ENCODE assay signal across 19 cellular contexts in the genomic region with DNA sequence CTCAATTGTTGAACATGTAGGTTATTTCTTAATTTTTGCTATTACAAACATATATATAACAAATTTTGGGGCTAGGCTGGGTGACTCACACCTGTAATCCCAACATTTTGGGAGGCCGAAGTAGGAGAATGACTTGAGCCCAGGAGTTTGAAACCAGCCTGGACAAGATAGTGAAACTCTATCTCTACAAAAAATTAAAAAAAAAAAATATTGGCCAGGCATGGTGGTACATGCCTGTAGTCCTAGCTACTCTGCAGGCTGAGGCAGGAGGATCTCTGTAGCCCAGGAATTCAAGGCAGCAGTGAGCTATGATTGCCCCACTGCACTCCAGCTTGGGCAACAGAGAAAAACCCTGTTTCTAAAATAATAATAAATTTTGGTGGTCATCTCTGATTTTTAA. TPM values are rescaled to one million over a fixed set of nuclear protein-coding genes. Genes with fewer than 3 reads are reported as not detected.
DNase-seq lines count a peak whose midpoint lies in the region; ATAC-seq, FAIRE-seq and TF ChIP-seq lines count a peak whose summit lies in the region.
"Had no signal": no experiment of that assay in that cellular context is flagged by ENCODE, and none has a peak within 500 bp of the region (broad histone marks: within the 10 kb centered on the region; RNA-seq: fewer than 3 reads in every experiment).

No MANE protein-coding gene starts in this region.

- H3K9me3 ChIP-seq in RWPE2 (ENCODE audit: severe bottlenecking) (no peaks in the 10 kb centered on the region), keratinocyte (ENCODE audit: control insufficient read depth, low read depth, low read length) (no peaks in the 10 kb centered on the region)

- DNase-seq in RWPE2 (ENCODE audit: low spot score) (no peak), keratinocyte (ENCODE audit: low read depth, low spot score) (no peak), NCI-H524 (lab: John Stamatoyannopoulos, UW) (no peak), SIG-M5 (lab: John Stamatoyannopoulos, UW) (no peak)
- DNase-seq in effector memory CD8-positive, alpha-beta T cell, result no peak
- no peak for DNase-seq in activated CD4-positive, alpha-beta T cell treated with anti-CD3 and anti-CD28 coated beads for 4 hours
- no peak for DNase-seq in activated effector memory CD4-positive, alpha-beta T cell treated with anti-CD3 and anti-CD28 coated beads, Interleukin-2, amount 50 U/mL, for 16 hours
- DNase-seq: C1 segment of cervical spinal cord; Calu3; CD4-positive, alpha-beta memory T cell; COR-L47; DMS153; DND-41; GM23248; H7; HCEC 1CT had no signal

- peak overlapping the region; percentile 18 for H3K27ac ChIP-seq in RWPE2 (ENCODE audit: poor library complexity, severe bottlenecking)
- peak overlapping the region; percentile 78 for H3K27ac ChIP-seq in keratinocyte (ENCODE audit: control insufficient read depth, insufficient read depth, low read length)
- H3K27ac ChIP-seq: GM23248 had no signal

- peaks cover 22 to 33% of the 10 kb centered on the region in 2 donors for H3K4me1 Mint-ChIP-seq in effector memory CD8-positive, alpha-beta T cell (ENCODE audit: low read depth in 2 of 2)

- no peaks in the 10 kb centered on the region for H3K9me3 Mint-ChIP-seq in effector memory CD8-positive, alpha-beta T cell
- H3K9me3 Mint-ChIP-seq: CD4-positive, alpha-beta memory T cell had no signal

- no peak overlapping the region for H3K9ac ChIP-seq in keratinocyte (ENCODE audit: control insufficient read depth, extremely low read depth, insufficient read depth, low read length)
- H3K9ac ChIP-seq: GM23248 had no signal

- peaks cover 4% of the 10 kb centered on the region for H3K9me1 ChIP-seq in keratinocyte (ENCODE audit: control insufficient read depth, extremely low read depth, insufficient read depth, low read length)

- no peak overlapping the region for H3K4me3 Mint-ChIP-seq in effector memory CD8-positive, alpha-beta T cell
- H3K4me3 Mint-ChIP-seq: CD4-positive, alpha-beta memory T cell had no signal

- peaks cover 70% of the 10 kb centered on the region for H3K36me3 ChIP-seq in RWPE2 (ENCODE audit: low read depth)
- peaks cover 3 to 12% of the 10 kb centered on the region in 2 experiments for H3K36me3 ChIP-seq in keratinocyte (ENCODE audit: control insufficient read depth in 2 of 2, extremely low read depth in 1 of 2, insufficient read depth in 2 of 2, low read length in 2 of 2)

- H4K20me1 ChIP-seq in keratinocyte (ENCODE audit: control insufficient read depth, extremely low read depth, insufficient read depth, low read length), result no peaks in the 10 kb centered on the region

- H3K27me3 ChIP-seq in RWPE2 (ENCODE audit: insufficient read depth, poor library complexity, severe bottlenecking) (no peaks in the 10 kb centered on the region), keratinocyte (ENCODE audit: control insufficient read depth, extremely low read depth, insufficient read depth, low read length) (no peaks in the 10 kb centered on the region)

- no peak for ATAC-seq in RWPE2 (ENCODE audit: low read depth)
- ATAC-seq in effector memory CD8-positive, alpha-beta T cell (replicated peaks), result no peak
- ATAC-seq in esophagus mucosa, result peak; percentile 35

- no peaks in the 10 kb centered on the region for H3K79me2 ChIP-seq in keratinocyte (ENCODE audit: control insufficient read depth, insufficient read depth, low read length)

- H3K4me1 ChIP-seq in RWPE2 (ENCODE audit: insufficient read depth, poor library complexity, severe bottlenecking) (peaks cover 29% of the 10 kb centered on the region), keratinocyte (ENCODE audit: control insufficient read depth, extremely low read depth, insufficient read depth, low read length) (peaks cover 47% of the 10 kb centered on the region)

- dilution Hi-C loops in keratinocyte (cut with MboI; ENCODE audit: extremely low pct_ligation_motif_present, low sequenced_read_pairs), result no loop called here

- no peak overlapping the region for H3K4me2 ChIP-seq in keratinocyte (ENCODE audit: control insufficient read depth, extremely low read depth, insufficient read depth, low read depth, low read length)

- H2AFZ ChIP-seq in keratinocyte (ENCODE audit: control insufficient read depth, low read length), result no peak overlapping the region
- H2AFZ ChIP-seq: GM23248 had no signal

- TF ChIP-seq CTCF in RWPE2 (IDR thresholded peaks at IDR 0.05; ENCODE audit: poor library complexity, severe bottlenecking) (no peak), keratinocyte (optimal IDR thresholded peaks at IDR 0.05 in 1 of 3, IDR thresholded peaks at IDR 0.05 in 1 of 3, conservative IDR thresholded peaks at IDR 0.05 in 1 of 3; ENCODE audit: extremely low read depth in 1 of 3, insufficient read depth in 2 of 3, low read length in 3 of 3) (no peak)

- H3K27me3 Mint-ChIP-seq in effector memory CD8-positive, alpha-beta T cell, result no peaks in the 10 kb centered on the region
- H3K27me3 Mint-ChIP-seq: CD4-positive, alpha-beta memory T cell had no signal

- H3K4me3 ChIP-seq in RWPE2 (ENCODE audit: severe bottlenecking) (no peak overlapping the region), keratinocyte (ENCODE audit: control insufficient read depth in 2 of 3, extremely low read depth in 1 of 3, insufficient read depth in 2 of 3, low read depth in 1 of 3, low read length in 3 of 3) (no peak overlapping the region)
- H3K4me3 ChIP-seq: GM23248 had no signal

- peak overlapping the region; percentile 23 to 35 for H3K27ac Mint-ChIP-seq in effector memory CD8-positive, alpha-beta T cell
- H3K27ac Mint-ChIP-seq: CD4-positive, alpha-beta memory T cell had no signal

- FAIRE-seq in keratinocyte (lab: Jason Lieb, UNC), result peak; percentile 51
- FAIRE-seq: G401.6, GM19239 had no signal

- H3K36me3 Mint-ChIP-seq in effector memory CD8-positive, alpha-beta T cell (ENCODE audit: insufficient read depth), result peaks cover 17% of the 10 kb centered on the region

RNA-seq across cellular contexts. Expression of gene SLC4A1AP, which starts 23.5 kb away (rescaled TPM):
- total RNA-seq in esophagus mucosa, result 13.3 TPM
- 10.3 to 17.0 TPM (median 13.5 TPM) in 3 replicates for polyA plus RNA-seq in keratinocyte
- 56.3 TPM for polyA plus RNA-seq in keratinocyte (2011; ENCODE audit: low read depth)
- 12.6 and 15.0 TPM in 2 replicates for polyA plus RNA-seq in keratinocyte (2011; cell fraction: cytosol; rRNA removed)
- polyA plus RNA-seq in keratinocyte (2011; cell fraction: nucleus; rRNA removed), result 20.6 and 27.6 TPM in 2 replicates
- polyA plus RNA-seq in keratinocyte (2012; ENCODE audit: low replicate concordance), result 19.9 and 24.1 TPM in 2 replicates
- polyA minus RNA-seq in keratinocyte, result 5.0 to 6.8 TPM (median 6.0 TPM) in 3 replicates
- polyA minus RNA-seq in keratinocyte (2011; cell fraction: cytosol; rRNA and poly(A)+ RNA removed), result 10.7 TPM
- polyA minus RNA-seq in keratinocyte (2011; cell fraction: nucleus; rRNA and poly(A)+ RNA removed), result 8.3 and 10.8 TPM in 2 replicates

RNA-seq across cellular contexts. Expression of gene SUPT7L, which starts 23.8 kb away (rescaled TPM):
- total RNA-seq in esophagus mucosa, result 11.7 TPM
- polyA plus RNA-seq in keratinocyte, result 30.4 to 39.8 TPM (median 38.5 TPM) in 3 replicates
- polyA plus RNA-seq in keratinocyte (2011; ENCODE audit: low read depth), result 9.7 TPM
- polyA plus RNA-seq in keratinocyte (2011; cell fraction: cytosol; rRNA removed), result 19.8 and 27.1 TPM in 2 replicates
- polyA plus RNA-seq in keratinocyte (2011; cell fraction: nucleus; rRNA removed), result 110 and 119 TPM in 2 replicates
- polyA plus RNA-seq in keratinocyte (2012; ENCODE audit: low replicate concordance), result 20.7 and 21.2 TPM in 2 replicates
- 21.2 to 31.2 TPM (median 31.2 TPM) in 3 replicates for polyA minus RNA-seq in keratinocyte
- polyA minus RNA-seq in keratinocyte (2011; cell fraction: cytosol; rRNA and poly(A)+ RNA removed), result 15.7 TPM
- polyA minus RNA-seq in keratinocyte (2011; cell fraction: nucleus; rRNA and poly(A)+ RNA removed), result 28.8 and 34.4 TPM in 2 replicates

RNA-seq across cellular contexts. Expression of gene GPN1, which starts 58.4 kb away (rescaled TPM):
- total RNA-seq in esophagus mucosa, result 26.5 TPM
- 77.8 to 103 TPM (median 85.7 TPM) in 3 replicates for polyA plus RNA-seq in keratinocyte
- 56.9 TPM for polyA plus RNA-seq in keratinocyte (2011; ENCODE audit: low read depth)
- 60.5 and 106 TPM in 2 replicates for polyA plus RNA-seq in keratinocyte (2011; cell fraction: cytosol; rRNA removed)
- polyA plus RNA-seq in keratinocyte (2011; cell fraction: nucleus; rRNA removed), result 60.4 and 65.4 TPM in 2 replicates
- polyA plus RNA-seq in keratinocyte (2012; ENCODE audit: low replicate concordance), result 37.4 and 68.4 TPM in 2 replicates
- 42.3 to 76.8 TPM (median 65.0 TPM) in 3 replicates for polyA minus RNA-seq in keratinocyte
- 58.7 TPM for polyA minus RNA-seq in keratinocyte (2011; cell fraction: cytosol; rRNA and poly(A)+ RNA removed)
- 47.4 and 91.5 TPM in 2 replicates for polyA minus RNA-seq in keratinocyte (2011; cell fraction: nucleus; rRNA and poly(A)+ RNA removed)

RNA-seq across cellular contexts. Expression of gene CCDC121, which starts 58.4 kb away (rescaled TPM):
- 1.3 TPM for total RNA-seq in esophagus mucosa
- 0.86 to 1.1 TPM (median 1.1 TPM) in 3 replicates for polyA plus RNA-seq in keratinocyte
- polyA plus RNA-seq in keratinocyte (2011; ENCODE audit: low read depth), result 0.70 TPM
- 0.40 and 0.89 TPM in 2 replicates for polyA plus RNA-seq in keratinocyte (2011; cell fraction: cytosol; rRNA removed)
- 2.1 TPM in 2 replicates for polyA plus RNA-seq in keratinocyte (2011; cell fraction: nucleus; rRNA removed)
- polyA plus RNA-seq in keratinocyte (2012; ENCODE audit: low replicate concordance), result 0.83 and 1.00 TPM in 2 replicates
- 0.66 to 1.0 TPM (median 0.69 TPM) in 3 replicates for polyA minus RNA-seq in keratinocyte
- not detected for polyA minus RNA-seq in keratinocyte (2011; cell fraction: cytosol; rRNA and poly(A)+ RNA removed)
- 4.0 and 5.7 TPM in 2 replicates for polyA minus RNA-seq in keratinocyte (2011; cell fraction: nucleus; rRNA and poly(A)+ RNA removed)
